17 cellular contexts compared by ENCODE assay signal in genomic region chr5:32597046-32597629, GRCh38. TPM values are rescaled to one million over a fixed set of nuclear protein-coding genes. Genes with fewer than 3 reads are reported as not detected.
DNase-seq lines count a peak whose midpoint lies in the region; ATAC-seq and TF ChIP-seq lines count a peak whose summit lies in the region.
"Had no signal": no experiment of that assay in that cellular context is flagged by ENCODE, and none has a peak within 500 bp of the region (broad histone marks: within the 10 kb centered on the region; RNA-seq: fewer than 3 reads in every experiment).

No MANE protein-coding gene starts in this region.

- no peaks in the 10 kb centered on the region for H3K27me3 Mint-ChIP-seq in activated CD8-positive, alpha-beta T cell treated with anti-CD3 and anti-CD28 coated beads for 36 hours
- no peaks in the 10 kb centered on the region for H3K27me3 Mint-ChIP-seq in activated CD8-positive, alpha-beta T cell treated with anti-CD3 and anti-CD28 coated beads, Interleukin-2, amount 10 ng/mL, durations not matched to agents 7 days and 5 days (ENCODE audit: low read depth)
- H3K27me3 Mint-ChIP-seq in activated T-helper 1 cell treated with anti-CD3 and anti-CD28 coated beads, Interleukin-12 subunit alpha, Interleukin-12 subunit beta, Interleukin-2, Interleukin-4 antibody, amounts not matched to agents 30 ng/mL and 10 ng/mL and 1 ng/mL, durations not matched to agents 14 hours and 24 hours and 36 hours (ENCODE audit: insufficient read depth), result no peaks in the 10 kb centered on the region
- H3K27me3 Mint-ChIP-seq in natural killer cell (ENCODE audit: low read depth in 2 of 2), result no peaks in the 10 kb centered on the region
- H3K27me3 Mint-ChIP-seq: IgD-negative memory B cell had no signal

- peaks cover 100% of the 10 kb centered on the region for H3K79me2 ChIP-seq in MM.1S (ENCODE audit: low read length)

- intact Hi-C loops in activated CD8-positive, alpha-beta T cell treated with anti-CD3 and anti-CD28 coated beads for 36 hours (cut with micrococcal nuclease), result no loop called here
- intact Hi-C loops in activated T-helper 1 cell treated with anti-CD3 and anti-CD28 coated beads, Interleukin-12 subunit alpha, Interleukin-12 subunit beta, Interleukin-2, Interleukin-4 antibody, amounts not matched to agents 30 ng/mL and 10 ng/mL and 1 ng/mL, durations not matched to agents 14 hours and 24 hours and 36 hours (cut with micrococcal nuclease), result no loop called here
- intact Hi-C loops in natural killer cell (cut with micrococcal nuclease), result no loop called here

- CTCF ChIA-PET in activated CD8-positive, alpha-beta T cell treated with anti-CD3 and anti-CD28 coated beads for 36 hours (lab: Charles Lee), result interaction anchor here (0.7 to 3.1 kb wide), 2 partner anchors 15 to 107 kb away, joined by 3 to 13 read pairs; no protein-coding TSS in a partner anchor
- CTCF ChIA-PET in activated CD8-positive, alpha-beta T cell treated with anti-CD3 and anti-CD28 coated beads, Interleukin-2, amount 10 ng/mL, durations not matched to agents 7 days and 5 days (lab: Charles Lee), result no interaction called here

- H3K9ac ChIP-seq in MM.1S (ENCODE audit: low read length), result no peak overlapping the region

- H2AFZ ChIP-seq in MM.1S (ENCODE audit: low read length), result no peak overlapping the region
- H2AFZ ChIP-seq: GM23338 had no signal

- no peak for TF ChIP-seq CTCF in activated CD8-positive, alpha-beta T cell treated with anti-CD3 and anti-CD28 coated beads for 36 hours (IDR thresholded peaks at IDR 0.05)
- no peak for TF ChIP-seq CTCF in MM.1S (IDR thresholded peaks at IDR 0.05; ENCODE audit: low read length)
- TF ChIP-seq CTCF in natural killer cell (IDR thresholded peaks at IDR 0.05), result no peak

- no peaks in the 10 kb centered on the region for H3K27me3 ChIP-seq in MM.1S (replicated peaks; ENCODE audit: insufficient read depth, low read length)
- H3K27me3 ChIP-seq: testis had no signal

- H3K4me2 ChIP-seq in MM.1S (ENCODE audit: low read depth, low read length), result 0 out of 2 replicates have a peak overlapping the region, but pooled peaks have one; percentile 9
- H3K4me2 ChIP-seq: GM23338 had no signal

- no peaks in the 10 kb centered on the region for H3K9me2 ChIP-seq in MM.1S (replicated peaks; ENCODE audit: insufficient read depth, low read length)

- H3K27ac ChIP-seq in MM.1S (ENCODE audit: low read length), result peak overlapping the region; percentile 4; the same call in 1 of the 2 replicates
- H3K27ac ChIP-seq: testis had no signal

- no peak overlapping the region for H3K4me3 ChIP-seq in MM.1S (ENCODE audit: low read length)
- H3K4me3 ChIP-seq: GM23338, testis had no signal

- peaks cover 57% of the 10 kb centered on the region for H3F3A ChIP-seq in MM.1S (ENCODE audit: insufficient read depth, low read length)

- POLR2A ChIA-PET in activated CD8-positive, alpha-beta T cell treated with anti-CD3 and anti-CD28 coated beads for 36 hours (lab: Charles Lee), result no interaction called here
- POLR2A ChIA-PET in activated CD8-positive, alpha-beta T cell treated with anti-CD3 and anti-CD28 coated beads, Interleukin-2, amount 10 ng/mL, durations not matched to agents 7 days and 5 days (lab: Charles Lee), result interaction anchor here (0.7 kb wide), 1 partner anchor 336 kb away, joined by 4 read pairs; no protein-coding TSS in a partner anchor

- DNase-seq in activated CD8-positive, alpha-beta T cell treated with anti-CD3 and anti-CD28 coated beads for 36 hours, result no peak
- no peak for DNase-seq in activated CD8-positive, alpha-beta T cell treated with anti-CD3 and anti-CD28 coated beads, Interleukin-2, amount 10 ng/mL, durations not matched to agents 7 days and 5 days
- no peak for DNase-seq in MM.1S
- no peak for DNase-seq in activated T-helper 1 cell treated with anti-CD3 and anti-CD28 coated beads, Interleukin-12 subunit alpha, Interleukin-12 subunit beta, Interleukin-2, Interleukin-4 antibody, amounts not matched to agents 30 ng/mL and 10 ng/mL and 1 ng/mL, durations not matched to agents 14 hours and 24 hours and 36 hours (ENCODE audit: low spot score)
- no peak for DNase-seq in natural killer cell
- no peak for DNase-seq in activated gamma-delta T cell (lab: John Stamatoyannopoulos, UW)
- DNase-seq in NCI-H345 treated with DMSO at 0.1 percent for 48 hours (lab: John Stamatoyannopoulos, UW; ENCODE audit: unreplicated experiment), result no peak
- no peak for DNase-seq in NCI-H2029 (lab: John Stamatoyannopoulos, UW)
- DNase-seq: activated CD8-positive, alpha-beta memory T cell treated with anti-CD3 and anti-CD28 coated beads, Interleukin-2, amount 50 U/mL, for 48 hours; Calu3; cortex of kidney; NCI-H69; occipital lobe; stimulated activated CD4-positive, alpha-beta T cell treated with anti-CD3 and anti-CD28 coated beads, Interleukin-12 subunit alpha, Interleukin-12 subunit beta, amount 100 ng/mL, for 4 hours; testis had no signal

- no peak overlapping the region for H3K4me3 Mint-ChIP-seq in activated CD8-positive, alpha-beta T cell treated with anti-CD3 and anti-CD28 coated beads for 36 hours
- H3K4me3 Mint-ChIP-seq in activated CD8-positive, alpha-beta T cell treated with anti-CD3 and anti-CD28 coated beads, Interleukin-2, amount 10 ng/mL, durations not matched to agents 7 days and 5 days, result no peak overlapping the region
- H3K4me3 Mint-ChIP-seq in activated T-helper 1 cell treated with anti-CD3 and anti-CD28 coated beads, Interleukin-12 subunit alpha, Interleukin-12 subunit beta, Interleukin-2, Interleukin-4 antibody, amounts not matched to agents 30 ng/mL and 10 ng/mL and 1 ng/mL, durations not matched to agents 14 hours and 24 hours and 36 hours, result no peak overlapping the region
- no peak overlapping the region for H3K4me3 Mint-ChIP-seq in natural killer cell
- H3K4me3 Mint-ChIP-seq: GM23338, IgD-negative memory B cell had no signal

- H4K20me1 ChIP-seq in MM.1S (ENCODE audit: insufficient read depth, low read length), result peaks cover 95% of the 10 kb centered on the region

- no peaks in the 10 kb centered on the region for H3K9me3 Mint-ChIP-seq in activated CD8-positive, alpha-beta T cell treated with anti-CD3 and anti-CD28 coated beads for 36 hours
- H3K9me3 Mint-ChIP-seq in activated CD8-positive, alpha-beta T cell treated with anti-CD3 and anti-CD28 coated beads, Interleukin-2, amount 10 ng/mL, durations not matched to agents 7 days and 5 days (ENCODE audit: insufficient read depth), result no peaks in the 10 kb centered on the region
- no peaks in the 10 kb centered on the region for H3K9me3 Mint-ChIP-seq in activated T-helper 1 cell treated with anti-CD3 and anti-CD28 coated beads, Interleukin-12 subunit alpha, Interleukin-12 subunit beta, Interleukin-2, Interleukin-4 antibody, amounts not matched to agents 30 ng/mL and 10 ng/mL and 1 ng/mL, durations not matched to agents 14 hours and 24 hours and 36 hours
- H3K9me3 Mint-ChIP-seq in natural killer cell, result no peaks in the 10 kb centered on the region
- H3K9me3 Mint-ChIP-seq: GM23338, IgD-negative memory B cell had no signal

- peaks cover 65% of the 10 kb centered on the region for H3K4me1 Mint-ChIP-seq in activated CD8-positive, alpha-beta T cell treated with anti-CD3 and anti-CD28 coated beads for 36 hours (ENCODE audit: low read depth)
- H3K4me1 Mint-ChIP-seq in activated CD8-positive, alpha-beta T cell treated with anti-CD3 and anti-CD28 coated beads, Interleukin-2, amount 10 ng/mL, durations not matched to agents 7 days and 5 days (ENCODE audit: low read depth), result peaks cover 57% of the 10 kb centered on the region
- peaks cover 75% of the 10 kb centered on the region for H3K4me1 Mint-ChIP-seq in activated T-helper 1 cell treated with anti-CD3 and anti-CD28 coated beads, Interleukin-12 subunit alpha, Interleukin-12 subunit beta, Interleukin-2, Interleukin-4 antibody, amounts not matched to agents 30 ng/mL and 10 ng/mL and 1 ng/mL, durations not matched to agents 14 hours and 24 hours and 36 hours (ENCODE audit: low read depth)
- peaks cover 56 to 60% of the 10 kb centered on the region in 2 donors for H3K4me1 Mint-ChIP-seq in natural killer cell
- H3K4me1 Mint-ChIP-seq: GM23338 had no signal

- peaks cover 62% of the 10 kb centered on the region for H3K36me3 ChIP-seq in MM.1S (replicated peaks; ENCODE audit: insufficient read depth, low read length)

- H3K27ac Mint-ChIP-seq in activated CD8-positive, alpha-beta T cell treated with anti-CD3 and anti-CD28 coated beads for 36 hours, result peak overlapping the region; percentile 78
- H3K27ac Mint-ChIP-seq in activated CD8-positive, alpha-beta T cell treated with anti-CD3 and anti-CD28 coated beads, Interleukin-2, amount 10 ng/mL, durations not matched to agents 7 days and 5 days, result no peak overlapping the region
- H3K27ac Mint-ChIP-seq in activated T-helper 1 cell treated with anti-CD3 and anti-CD28 coated beads, Interleukin-12 subunit alpha, Interleukin-12 subunit beta, Interleukin-2, Interleukin-4 antibody, amounts not matched to agents 30 ng/mL and 10 ng/mL and 1 ng/mL, durations not matched to agents 14 hours and 24 hours and 36 hours, result peak overlapping the region; percentile 36
- H3K27ac Mint-ChIP-seq in natural killer cell, result peak overlapping the region; percentile 51 to 74
- H3K27ac Mint-ChIP-seq: GM23338 had no signal

- H3K9me3 ChIP-seq in MM.1S (replicated peaks; ENCODE audit: insufficient read depth, low read length), result no peaks in the 10 kb centered on the region
- H3K9me3 ChIP-seq: testis had no signal

- no peak for ATAC-seq in activated CD8-positive, alpha-beta T cell treated with anti-CD3 and anti-CD28 coated beads for 36 hours
- ATAC-seq in activated CD8-positive, alpha-beta T cell treated with anti-CD3 and anti-CD28 coated beads, Interleukin-2, amount 10 ng/mL, durations not matched to agents 7 days and 5 days, result no peak
- ATAC-seq in natural killer cell, result no peak
- ATAC-seq: GM23338 had no signal

- peaks cover 42% of the 10 kb centered on the region for H3K4me1 ChIP-seq in MM.1S (ENCODE audit: low read length)
- H3K4me1 ChIP-seq: testis had no signal

- peaks cover 72% of the 10 kb centered on the region for H3K36me3 Mint-ChIP-seq in activated CD8-positive, alpha-beta T cell treated with anti-CD3 and anti-CD28 coated beads for 36 hours (ENCODE audit: low read depth)
- H3K36me3 Mint-ChIP-seq in activated CD8-positive, alpha-beta T cell treated with anti-CD3 and anti-CD28 coated beads, Interleukin-2, amount 10 ng/mL, durations not matched to agents 7 days and 5 days (ENCODE audit: low read depth), result peaks cover 82% of the 10 kb centered on the region
- peaks cover 76% of the 10 kb centered on the region for H3K36me3 Mint-ChIP-seq in activated T-helper 1 cell treated with anti-CD3 and anti-CD28 coated beads, Interleukin-12 subunit alpha, Interleukin-12 subunit beta, Interleukin-2, Interleukin-4 antibody, amounts not matched to agents 30 ng/mL and 10 ng/mL and 1 ng/mL, durations not matched to agents 14 hours and 24 hours and 36 hours (ENCODE audit: low read depth)
- peaks cover 51% of the 10 kb centered on the region for H3K36me3 Mint-ChIP-seq in natural killer cell

RNA-seq across cellular contexts. Expression of gene SUB1, which starts 11.8 kb away (rescaled TPM):
- total RNA-seq in activated CD8-positive, alpha-beta T cell treated with anti-CD3 and anti-CD28 coated beads for 36 hours, result 100 to 1,000 TPM; 403 to 431 TPM
- total RNA-seq in activated CD8-positive, alpha-beta T cell treated with anti-CD3 and anti-CD28 coated beads, Interleukin-2, amount 10 ng/mL, durations not matched to agents 7 days and 5 days, result 100 to 1,000 TPM; 352 to 377 TPM
- total RNA-seq in activated T-helper 1 cell treated with anti-CD3 and anti-CD28 coated beads, Interleukin-12 subunit alpha, Interleukin-12 subunit beta, Interleukin-2, Interleukin-4 antibody, amounts not matched to agents 30 ng/mL and 10 ng/mL and 1 ng/mL, durations not matched to agents 14 hours and 24 hours and 36 hours, result 408 and 428 TPM in 2 replicates
- 100 to 1,000 TPM; 330 to 352 (median 338) TPM for total RNA-seq in natural killer cell
